12 cellular contexts compared by ENCODE assay signal in genomic region chr2:105776560-105776928, GRCh38. TPM values are rescaled to one million over a fixed set of nuclear protein-coding genes. Genes with fewer than 3 reads are reported as not detected.
DNase-seq lines count a peak whose midpoint lies in the region; ATAC-seq and TF ChIP-seq lines count a peak whose summit lies in the region.
"Had no signal": no experiment of that assay in that cellular context is flagged by ENCODE, and none has a peak within 500 bp of the region (broad histone marks: within the 10 kb centered on the region; RNA-seq: fewer than 3 reads in every experiment).

No MANE protein-coding gene starts in this region.

- H3K4me3 ChIP-seq in BLaER1 treated with 17β-estradiol and CSF1 and Interleukin-3, amounts not matched to agents 10 nM and 100 nM: peak overlapping the region in 9 of 10 experiments; percentile 25 to 59 (median 42); a peak in 17 of 20 replicates
- H3K4me3 ChIP-seq in OCI-LY7 (ENCODE audit: low read depth, low read length, poor library complexity, severe bottlenecking): no peak overlapping the region
- H3K4me3 ChIP-seq: SK-N-MC had no signal

- peaks cover 7% of the 10 kb centered on the region; the same call in 1 of the 2 replicates for H3K79me2 ChIP-seq in OCI-LY7 (ENCODE audit: insufficient read depth, low read depth, low read length)

- H3K27ac ChIP-seq in BLaER1 treated with 17β-estradiol and CSF1 and Interleukin-3, amounts not matched to agents 10 nM and 100 nM: peak overlapping the region; percentile 10 to 95 (median 83); a peak in 21 of 22 replicates
- no peak overlapping the region for H3K27ac ChIP-seq in OCI-LY7 (ENCODE audit: low read depth, low read length, poor library complexity, severe bottlenecking)
- H3K27ac ChIP-seq: SK-N-MC had no signal

- peak; percentile 13 for ATAC-seq in GM18873 (IDR thresholded peaks at IDR 0.05; ENCODE audit: low FRiP score, unreplicated experiment)
- peak; percentile 26 for ATAC-seq in left ventricle myocardium superior
- ATAC-seq in HG03520 (IDR thresholded peaks at IDR 0.05; ENCODE audit: unreplicated experiment): no peak

- peaks cover 91 to 100% (median 100%) of the 10 kb centered on the region in 10 experiments for H3K4me1 ChIP-seq in BLaER1 treated with 17β-estradiol and CSF1 and Interleukin-3, amounts not matched to agents 10 nM and 100 nM
- H3K4me1 ChIP-seq in OCI-LY7 (ENCODE audit: insufficient read depth, low read length, poor library complexity, severe bottlenecking): peaks cover 29% of the 10 kb centered on the region

- no peak overlapping the region for H2AFZ ChIP-seq in OCI-LY7 (ENCODE audit: low read length)

- TF ChIP-seq CTCF in OCI-LY7 (conservative IDR thresholded peaks at IDR 0.05; ENCODE audit: low read length): no peak

- DNase-seq in OCI-LY7 (ENCODE audit: low spot score): no peak
- DNase-seq in left ventricle myocardium superior: peak; percentile 54
- DNase-seq in erythroblast (lab: John Stamatoyannopoulos, UW): no peak
- no peak for DNase-seq in DMS 273 (lab: John Stamatoyannopoulos, UW; ENCODE audit: unreplicated experiment)
- DNase-seq in NCI-H1105 (lab: John Stamatoyannopoulos, UW): no peak
- DNase-seq: HCEC 1CT, heart left ventricle, NCI-H2171 treated with DMSO at 0.1 percent for 48 hours had no signal

- H3K9me2 ChIP-seq in OCI-LY7 (ENCODE audit: insufficient read depth, low read length): no peaks in the 10 kb centered on the region

- peak overlapping the region; percentile 17 to 81 (median 73); a peak in 21 of 22 replicates for H3K9ac ChIP-seq in BLaER1 treated with 17β-estradiol and CSF1 and Interleukin-3, amounts not matched to agents 10 nM and 100 nM

- H3K27me3 ChIP-seq in BLaER1 treated with 17β-estradiol and CSF1 and Interleukin-3, amounts not matched to agents 10 nM and 100 nM: no peaks in the 10 kb centered on the region
- H3K27me3 ChIP-seq: heart left ventricle had no signal

- peak overlapping the region; percentile 88 to 99 (median 96) for H3K4me2 ChIP-seq in BLaER1 treated with 17β-estradiol and CSF1 and Interleukin-3, amounts not matched to agents 10 nM and 100 nM
- peak overlapping the region; percentile 28 for H3K4me2 ChIP-seq in OCI-LY7 (ENCODE audit: low read length)

- CTCF ChIA-PET in OCI-LY7 (lab: Charles Lee; ENCODE audit: unreplicated experiment): interaction anchor here (0.6 to 1.1 kb wide), 2 partner anchors 11 to 16 kb away, joined by 4 read pairs; no protein-coding TSS in a partner anchor

- no TSS peak for BruUV-seq in OCI-LY7 (replicated peaks; lab: Mats Ljungman, UMichigan)

- peaks cover 0 to 29% (median 20%) of the 10 kb centered on the region in 11 experiments; a peak in 13 of 22 replicates for H3K36me3 ChIP-seq in BLaER1 treated with 17β-estradiol and CSF1 and Interleukin-3, amounts not matched to agents 10 nM and 100 nM
- H3K36me3 ChIP-seq in OCI-LY7 (ENCODE audit: insufficient read depth, low read length): no peaks in the 10 kb centered on the region

- POLR2A ChIA-PET in OCI-LY7 (lab: Charles Lee): interaction anchor here (1.6 kb wide), 1 partner anchor 26 kb away, joined by 3 read pairs; no protein-coding TSS in a partner anchor

- peaks cover 28 to 91% (median 63%) of the 10 kb centered on the region in 11 experiments; a peak in 15 of 22 replicates for H4K20me1 ChIP-seq in BLaER1 treated with 17β-estradiol and CSF1 and Interleukin-3, amounts not matched to agents 10 nM and 100 nM
- no peaks in the 10 kb centered on the region for H4K20me1 ChIP-seq in OCI-LY7 (ENCODE audit: insufficient read depth, low read length)

- no peak for TF ChIP-seq POLR2A in erythroblast (IDR thresholded peaks at IDR 0.05; ENCODE audit: low read length)

- no peaks in the 10 kb centered on the region for H3K9me3 ChIP-seq in BLaER1 treated with 17β-estradiol and CSF1 and Interleukin-3, amounts not matched to agents 10 nM and 100 nM (replicated peaks in 1 of 11)
- no peaks in the 10 kb centered on the region for H3K9me3 ChIP-seq in OCI-LY7 (ENCODE audit: low read length)
- H3K9me3 ChIP-seq: heart left ventricle had no signal

- intact Hi-C loops in OCI-LY7 (cut with micrococcal nuclease; ENCODE audit: unreplicated experiment) (no loop called here), left ventricle myocardium superior (cut with micrococcal nuclease) (no loop called here)

RNA-seq across cellular contexts. Expression of gene NCK2, which starts 31.8 kb away (rescaled TPM):
- 23.4 and 24.7 TPM in 2 replicates for total RNA-seq in OCI-LY7 (2014; rRNA removed; shearing (Covaris generic))
- total RNA-seq in OCI-LY7 (2022) (33.5 and 34.2 TPM in 2 replicates), left ventricle myocardium superior (39.9 TPM)
